In genomic region chr16:3175157-3176153, GRCh38 we compare ENCODE assay signal across 8 cellular contexts. TPM values are rescaled to one million over a fixed set of nuclear protein-coding genes. Genes with fewer than 3 reads are reported as not detected.
DNase-seq lines count a peak whose midpoint lies in the region; ATAC-seq, FAIRE-seq and TF ChIP-seq lines count a peak whose summit lies in the region.

No MANE protein-coding gene starts in this region.

- peaks cover 3 to 74% of the 10 kb centered on the region in 2 donors for H3K27me3 ChIP-seq in small intestine (ENCODE audit: control insufficient read depth in 2 of 2, insufficient read depth in 2 of 2, low read length in 2 of 2)

- no peak overlapping the region for H3K4me3 ChIP-seq in small intestine (ENCODE audit: low read depth in 1 of 2, low read length in 2 of 2)

- DNase-seq in ELR (ENCODE audit: low read depth) (peak; percentile 83), LoVo (ENCODE audit: low spot score) (peak; percentile 36), myocyte (ENCODE audit: low read depth) (peak; percentile 26), NCI-H1417 treated with DMSO at 0.1 percent for 48 hours (lab: John Stamatoyannopoulos, UW) (no peak), GM10266 (ENCODE audit: extremely low spot score) (no peak), small intestine (no peak)
- DNase-seq in activated naive CD8-positive, alpha-beta T cell treated with anti-CD3 and anti-CD28 coated beads for 36 hours = peak; percentile 60

- H3K9me3 Mint-ChIP-seq in activated naive CD8-positive, alpha-beta T cell treated with anti-CD3 and anti-CD28 coated beads for 36 hours = no peaks in the 10 kb centered on the region

- 12 to 16% (median 13%) methylated on average over 37 to 39 of the region's 39 CpGs for WGBS in small intestine, 3 donors

- H3K4me1 Mint-ChIP-seq in activated naive CD8-positive, alpha-beta T cell treated with anti-CD3 and anti-CD28 coated beads for 36 hours = peaks cover 35% of the 10 kb centered on the region

- ATAC-seq in HG02759 (IDR thresholded peaks at IDR 0.05; ENCODE audit: unreplicated experiment) = no peak

- FAIRE-seq in small intestine (lab: Jason Lieb, UNC) = no peak

- TF ChIP-seq CTCF in GM10266 (IDR thresholded peaks at IDR 0.05; ENCODE audit: control insufficient read depth, insufficient read depth, low read depth, missing control alignments) = no peak

- peaks cover 87% of the 10 kb centered on the region for H3K27me3 Mint-ChIP-seq in activated naive CD8-positive, alpha-beta T cell treated with anti-CD3 and anti-CD28 coated beads for 36 hours

- no peak overlapping the region for H3K27ac ChIP-seq in small intestine (ENCODE audit: low read depth in 1 of 2, low read length in 1 of 2)

- no peaks in the 10 kb centered on the region for H3K36me3 ChIP-seq in small intestine (ENCODE audit: control insufficient read depth in 2 of 2, insufficient read depth in 2 of 2, low read length in 2 of 2)

- peaks cover 0 to 4% of the 10 kb centered on the region in 2 donors for H3K4me1 ChIP-seq in small intestine (ENCODE audit: control insufficient read depth in 2 of 2, insufficient read depth in 1 of 2, low read depth in 1 of 2, low read length in 1 of 2)

- peaks cover 2% of the 10 kb centered on the region for H3K36me3 Mint-ChIP-seq in activated naive CD8-positive, alpha-beta T cell treated with anti-CD3 and anti-CD28 coated beads for 36 hours

- peak overlapping the region; percentile 66 for H3K27ac Mint-ChIP-seq in activated naive CD8-positive, alpha-beta T cell treated with anti-CD3 and anti-CD28 coated beads for 36 hours

- peak overlapping the region; percentile 43 for H3K4me3 Mint-ChIP-seq in activated naive CD8-positive, alpha-beta T cell treated with anti-CD3 and anti-CD28 coated beads for 36 hours

- H3K9me3 ChIP-seq in small intestine (ENCODE audit: control insufficient read depth, low read depth) = no peaks in the 10 kb centered on the region

RNA-seq across cellular contexts. Expression of gene OR1F1, which starts 12.5 kb away (rescaled TPM):
- not detected for total RNA-seq in activated naive CD8-positive, alpha-beta T cell treated with anti-CD3 and anti-CD28 coated beads for 36 hours
- not detected in 2 replicates for total RNA-seq in myocyte
- polyA plus RNA-seq in myocyte (2012) = 0.08 TPM
- polyA plus RNA-seq in small intestine = not detected

RNA-seq across cellular contexts. Expression of gene ZNF213, which starts 40.6 kb away (rescaled TPM):
- total RNA-seq in activated naive CD8-positive, alpha-beta T cell treated with anti-CD3 and anti-CD28 coated beads for 36 hours = 1 to 10 TPM; 7.6 to 9.1 TPM
- 4.3 and 5.0 TPM in 2 replicates for total RNA-seq in myocyte
- 12.8 TPM for polyA plus RNA-seq in myocyte (2012)
- polyA plus RNA-seq in small intestine = 10 to 100 TPM; 10.8 to 12.3 (median 11.4) TPM

RNA-seq across cellular contexts. Expression of gene ZNF200, which starts 59.5 kb away (rescaled TPM):
- total RNA-seq in activated naive CD8-positive, alpha-beta T cell treated with anti-CD3 and anti-CD28 coated beads for 36 hours = 10 to 100 TPM; 12.2 to 12.8 TPM
- total RNA-seq in myocyte = 8.6 and 9.2 TPM in 2 replicates
- polyA plus RNA-seq in myocyte (2012) = 4.6 TPM
- polyA plus RNA-seq in small intestine = 1 to 10 TPM; 3.8 to 5.4 (median 4.3) TPM

Comparison
In these comparisons a context has a peak if more than half of its experiments do, and no peak if none do; other contexts are left out.
1. DNase-seq: peak in ELR (single experiment), LoVo (single experiment), activated naive CD8-positive, alpha-beta T cell treated with anti-CD3 and anti-CD28 coated beads for 36 hours (single experiment) and myocyte (single experiment); none in NCI-H1417 treated with DMSO at 0.1 percent for 48 hours (single experiment), GM10266 (single experiment) and small intestine (single experiment).